Comparison of ENCODE assay signal across 15 cellular contexts in the genomic region with DNA sequence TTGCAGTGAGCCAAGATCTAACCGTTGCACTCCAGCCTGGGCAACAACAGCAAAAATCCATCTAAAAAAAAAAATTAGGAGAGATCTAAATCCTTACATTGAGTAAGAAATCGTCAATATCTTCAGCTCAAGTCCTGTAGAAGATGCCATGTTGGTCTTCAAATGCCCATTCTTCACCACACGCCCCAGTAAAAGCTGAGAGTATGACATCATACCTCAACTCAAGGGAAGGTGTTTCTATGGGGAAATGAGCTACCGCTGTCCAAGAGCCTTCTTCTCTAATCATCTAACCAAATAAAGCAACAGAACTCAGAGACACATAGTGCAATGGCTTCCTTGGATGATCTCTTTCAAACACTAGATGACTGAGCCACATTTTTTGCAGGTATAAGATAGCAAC. TPM values are rescaled to one million over a fixed set of nuclear protein-coding genes. Genes with fewer than 3 reads are reported as not detected.
"Had no signal": no experiment of that assay in that cellular context is flagged by ENCODE, and none has a peak within 500 bp of the region (broad histone marks: within the 10 kb centered on the region; RNA-seq: fewer than 3 reads in every experiment).

No MANE protein-coding gene starts in this region.

- DNase-seq: activated CD4-positive, alpha-beta T cell treated with anti-CD3 and anti-CD28 coated beads, Interleukin-2, amount 50 U/mL, for 48 hours; activated CD4-positive, CD25-positive, alpha-beta regulatory T cell treated with anti-CD3 and anti-CD28 coated beads, Interleukin-2, amount 50 U/mL, for 72 hours; activated CD8-positive, alpha-beta memory T cell treated with anti-CD3 and anti-CD28 coated beads, Interleukin-2, amount 50 U/mL, for 4 hours; cerebellar nuclear complex; effector memory CD8-positive, alpha-beta T cell; immature natural killer cell; right cardiac atrium; small intestine; stimulated activated CD4-positive, alpha-beta T cell treated with anti-CD3 and anti-CD28 coated beads, Interleukin-4, amount 100 ng/mL, for 24 hours; upper lobe of left lung had no signal

- FAIRE-seq: frontal cortex, small intestine had no signal

- ATAC-seq: effector memory CD8-positive, alpha-beta T cell; right cardiac atrium had no signal

- H3K27ac ChIP-seq: ascending aorta, breast epithelium, epithelial cell of prostate, prostate gland, upper lobe of left lung had no signal

- H3K9me3 ChIP-seq: ascending aorta, breast epithelium, prostate gland, upper lobe of left lung had no signal

- H3K36me3 ChIP-seq: ascending aorta, breast epithelium, prostate gland, upper lobe of left lung had no signal

- H3K27me3 ChIP-seq: ascending aorta, breast epithelium, upper lobe of left lung had no signal

- H3K4me1 ChIP-seq: prostate gland had no signal

- H3K4me3 ChIP-seq: ascending aorta, breast epithelium, prostate gland, upper lobe of left lung had no signal

RNA-seq across cellular contexts. Expression of gene ZC3H12D, which starts 2.5 kb away (rescaled TPM):
- polyA plus RNA-seq: immature natural killer cell had no signal
